22 cellular contexts compared by ENCODE assay signal in genomic region chr6:1705183-1705582, GRCh38.
"Had no signal": no experiment of that assay in that cellular context is flagged by ENCODE, and none has a peak within 500 bp of the region (broad histone marks: within the 10 kb centered on the region; RNA-seq: fewer than 3 reads in every experiment).

No MANE protein-coding gene starts in this region.

- H3K9me3 ChIP-seq: gastrocnemius medialis, left lung, psoas muscle, spleen, testis, transverse colon, upper lobe of right lung, uterus had no signal

- H3K27me3 ChIP-seq: dorsolateral prefrontal cortex, gastrocnemius medialis, left lung, spleen, testis, transverse colon, upper lobe of right lung, uterus had no signal

- ATAC-seq: gastrocnemius medialis; left cardiac atrium; naive thymus-derived CD4-positive, alpha-beta T cell; psoas muscle; right cardiac atrium; stimulated activated memory B cell treated with anti-CD40 and anti-IgM and Interleukin-4, amounts not matched to agents 10 μg/mL and 1 μg/mL and 100 μg/mL, for 72 hours; stimulated activated naive CD8-positive, alpha-beta T cell treated with anti-CD3 and anti-CD28 coated beads, Interleukin-15, Interleukin-2, amounts not matched to agents 100 U/mL and 50 U/mL, for 24 hours; upper lobe of right lung had no signal

- H3K4me1 ChIP-seq: transverse colon, upper lobe of right lung, uterus had no signal

- DNase-seq: dorsolateral prefrontal cortex; effector CD4-positive, alpha-beta T cell; gastrocnemius medialis; head of caudate nucleus; left cardiac atrium; left lung; mesendoderm; midbrain; naive thymus-derived CD4-positive, alpha-beta T cell; nucleus accumbens; psoas muscle; right cardiac atrium; spleen; stimulated activated CD4-positive, alpha-beta T cell treated with anti-CD3 and anti-CD28 coated beads, Interleukin-4, amount 100 ng/mL, for 4 hours; stimulated activated naive CD8-positive, alpha-beta T cell treated with anti-CD3 and anti-CD28 coated beads, Interleukin-15, Interleukin-2, amounts not matched to agents 100 U/mL and 50 U/mL, for 24 hours; substantia nigra; testis; transverse colon; upper lobe of right lung; uterus had no signal

- H3K36me3 ChIP-seq: gastrocnemius medialis, left lung, spleen, transverse colon, upper lobe of right lung, uterus had no signal

- H3K27ac ChIP-seq: dorsolateral prefrontal cortex, gastrocnemius medialis, left lung, psoas muscle, skin epidermis, spleen, testis, transverse colon, upper lobe of right lung, uterus had no signal

- H3K4me3 ChIP-seq: dorsolateral prefrontal cortex, gastrocnemius medialis, left lung, psoas muscle, skin epidermis, spleen, testis, transverse colon, upper lobe of right lung, uterus had no signal
